29 cellular contexts compared by ENCODE assay signal in genomic region chr18:53757346-53757745, GRCh38.
"Had no signal": no experiment of that assay in that cellular context is flagged by ENCODE, and none has a peak within 500 bp of the region (broad histone marks: within the 10 kb centered on the region; RNA-seq: fewer than 3 reads in every experiment).

No MANE protein-coding gene starts in this region.

- H3K9me3 ChIP-seq: ovary, suprapubic skin, tibial artery had no signal

- ATAC-seq: effector memory CD8-positive, alpha-beta T cell; esophagus mucosa; naive thymus-derived CD4-positive, alpha-beta T cell; sciatic nerve; WTC11 had no signal

- DNase-seq: activated CD4-positive, alpha-beta memory T cell treated with anti-CD3 and anti-CD28 coated beads, Interleukin-2, amount 10 ng/mL, durations not matched to agents 7 days and 5 days; activated CD4-positive, alpha-beta T cell treated with anti-CD3 and anti-CD28 coated beads for 1 hour; activated CD4-positive, alpha-beta T cell treated with anti-CD3 and anti-CD28 coated beads, Interleukin-2, amount 10 ng/mL, durations not matched to agents 7 days and 5 days; activated CD8-positive, alpha-beta memory T cell treated with anti-CD3 and anti-CD28 coated beads, Interleukin-2, amount 50 U/mL, for 48 hours; activated gamma-delta T cell treated with Interleukin-2 at 50 U/mL for 16 hours; activated naive CD4-positive, alpha-beta T cell treated with anti-CD3 and anti-CD28 coated beads, Interleukin-2, amount 50 U/mL, for 16 hours; activated T-cell treated with anti-CD3 and anti-CD28 coated beads, Interleukin-2, amount 50 U/mL, for 24 hours; amygdala; cerebellar nuclear complex; effector memory CD8-positive, alpha-beta T cell; head of caudate nucleus; hippocampal formation; kidney; left colon; midbrain; naive thymus-derived CD4-positive, alpha-beta T cell; ovary; retina; small intestine; stimulated activated CD4-positive, alpha-beta T cell treated with anti-CD3 and anti-CD28 coated beads, Interleukin-2, amount 100 ng/mL, for 24 hours; stimulated activated naive CD4-positive, alpha-beta T cell; T-helper 2 cell; tibial artery had no signal

- H3K27ac ChIP-seq: cardiac muscle cell, coronary artery, ovary, suprapubic skin had no signal

- H3K4me1 ChIP-seq: suprapubic skin had no signal

- H3K27me3 ChIP-seq: cardiac muscle cell, ovary, suprapubic skin, tibial artery had no signal

- H3K4me3 ChIP-seq: cardiac muscle cell, coronary artery, ovary, suprapubic skin, tibial artery had no signal

- H3K36me3 ChIP-seq: cardiac muscle cell, ovary, suprapubic skin, tibial artery had no signal

- FAIRE-seq: kidney, small intestine had no signal
